In the genomic region with DNA sequence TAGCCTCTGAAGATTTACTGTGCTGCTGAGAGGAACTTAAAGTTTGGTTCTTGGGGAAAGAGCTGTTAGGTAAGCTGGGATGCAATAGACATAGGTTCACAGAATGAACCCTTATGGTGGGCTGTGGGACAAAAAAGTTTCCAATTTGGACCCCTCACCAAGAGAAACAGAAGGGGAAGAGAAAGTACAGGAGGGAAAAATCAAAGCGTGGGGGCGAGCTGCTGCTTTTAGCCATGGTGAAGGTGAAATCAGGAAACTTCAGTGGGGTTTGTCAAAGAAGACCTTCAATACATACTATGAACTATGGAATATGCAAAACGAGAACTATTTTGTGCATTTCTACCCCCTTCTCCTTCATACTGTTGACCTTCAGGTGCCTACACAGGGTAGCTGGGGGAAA, we compare ENCODE assay signal across 1 cellular context.
TF ChIP-seq lines count a peak whose summit lies in the region.

No MANE protein-coding gene starts in this region.

TF ChIP-seq in GM23338, 12 proteins besides CTCF, POLR2A, EP300 and RAD21 (continued from another document):
- TF ChIP-seq ZNF462 (CRISPR knock-in tag; IDR thresholded peaks at IDR 0.05) (no peak), EZH2 (IDR thresholded peaks at IDR 0.05; ENCODE audit: low read depth, unreplicated experiment) (no peak)
